ENCODE assay signal across 8 cellular contexts in the genomic region with DNA sequence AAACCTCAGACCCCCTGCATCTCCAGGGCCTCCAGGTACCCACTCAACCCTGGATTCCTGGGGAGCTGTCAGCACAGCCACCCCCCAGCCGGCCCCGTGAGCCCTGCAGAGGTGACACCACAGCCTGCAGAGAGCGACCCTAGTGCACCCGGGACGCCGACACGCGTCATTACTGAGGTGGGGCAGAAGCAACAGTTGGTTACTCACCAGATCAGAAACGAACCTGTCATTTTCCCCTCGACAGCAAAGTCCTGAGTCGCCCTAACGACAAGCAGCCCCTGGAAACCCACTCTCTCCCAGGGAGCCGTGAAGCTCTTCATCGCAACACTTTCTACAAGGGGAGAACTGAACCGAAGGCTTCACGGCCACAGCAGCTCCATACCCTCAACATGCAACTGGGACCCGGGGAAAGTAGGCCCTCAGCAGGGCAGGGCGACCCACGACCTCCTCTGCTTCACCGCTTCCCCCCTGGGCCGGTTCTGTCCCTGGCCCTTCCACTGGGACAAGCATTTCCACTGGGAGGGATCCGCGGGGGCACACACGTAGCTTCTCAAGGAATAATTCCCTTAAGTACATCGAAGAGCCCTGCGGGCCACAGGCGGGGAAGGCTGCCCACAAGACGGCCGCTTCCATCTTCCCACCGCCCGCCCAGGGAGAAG. TPM values are rescaled to one million over a fixed set of nuclear protein-coding genes. Genes with fewer than 3 reads are reported as not detected.
DNase-seq lines count a peak whose midpoint lies in the region; ATAC-seq and TF ChIP-seq lines count a peak whose summit lies in the region.

No MANE protein-coding gene starts in this region.

- no peaks in the 10 kb centered on the region for H3K9me2 ChIP-seq in HCT116 (ENCODE audit: insufficient read depth)

- no peaks in the 10 kb centered on the region for H4K20me1 ChIP-seq in HCT116 (ENCODE audit: insufficient read depth)

- H3K36me3 ChIP-seq in HCT116 (ENCODE audit: control insufficient read depth in 1 of 2, insufficient read depth in 2 of 2, low read length in 2 of 2) = peaks cover 18 to 19% of the 10 kb centered on the region in 2 experiments; a peak in 3 of 4 replicates
- peaks cover 19 to 23% of the 10 kb centered on the region in 2 donors for H3K36me3 ChIP-seq in muscle layer of duodenum (ENCODE audit: control insufficient read depth in 1 of 2, insufficient read depth in 2 of 2, low read length in 2 of 2)

- no peak for TF ChIP-seq CTCF in HCT116 (IDR thresholded peaks at IDR 0.05 in 2 of 3, conservative IDR thresholded peaks at IDR 0.05 in 1 of 3; ENCODE audit: borderline replicate concordance in 1 of 3, insufficient read depth in 1 of 3, low read depth in 2 of 3, low read length in 2 of 3)

- peak overlapping the region; percentile 72 for H3K27ac ChIP-seq in HCT116 (ENCODE audit: low read depth, low read length)
- peak overlapping the region; percentile 19 for H3K27ac ChIP-seq in cingulate gyrus (ENCODE audit: low read depth, low read length)
- peak overlapping the region; percentile 56 for H3K27ac ChIP-seq in muscle layer of duodenum (ENCODE audit: low read length)

- intact Hi-C loops in HCT116 (cut with micrococcal nuclease) = no loop called here

- RAD21 ChIA-PET in HCT116 (lab: Charles Lee; ENCODE audit: low non-redundant PET in 1 of 2, low total read pairs in 2 of 2, uncharacterized antibody in 2 of 2, unreplicated experiment in 2 of 2) = no interaction called here

- peak overlapping the region; percentile 76 to 88 for H3K4me3 ChIP-seq in HCT116 (replicated peaks in 1 of 2; ENCODE audit: low read depth in 1 of 2, low read length in 2 of 2)
- peak overlapping the region; percentile 72 to 82 for H3K4me3 ChIP-seq in muscle layer of duodenum (ENCODE audit: low read depth in 1 of 2, low read length in 2 of 2)

- TF ChIP-seq RAD21 in HCT116 (IDR thresholded peaks at IDR 0.05; ENCODE audit: low read depth) = no peak

- ATAC-seq in HCT116 (0 out of 2 replicates have a peak, but pooled peaks have one; percentile 34), HG03135 (IDR thresholded peaks at IDR 0.05; ENCODE audit: unreplicated experiment) (no peak), HG03354 (IDR thresholded peaks at IDR 0.05; ENCODE audit: poor library complexity, severe bottlenecking, unreplicated experiment) (no peak), GM19467 (IDR thresholded peaks at IDR 0.05; ENCODE audit: unreplicated experiment) (no peak)

- H3K79me2 ChIP-seq in HCT116 (ENCODE audit: insufficient read depth, low read length) = peaks cover 61% of the 10 kb centered on the region

- POLR2A ChIA-PET in HCT116 (lab: Charles Lee) = no interaction called here

- no peaks in the 10 kb centered on the region for H3K27me3 ChIP-seq in HCT116 (ENCODE audit: insufficient read depth, low read length)
- H3K27me3 ChIP-seq in muscle layer of duodenum (ENCODE audit: low read depth, low read length) = no peaks in the 10 kb centered on the region

- no peak overlapping the region for H2AFZ ChIP-seq in HCT116 (ENCODE audit: low read depth, low read length, poor library complexity, severe bottlenecking)

- CTCF ChIA-PET in HCT116 (lab: Charles Lee) = no interaction called here

- H3K4me1 ChIP-seq in HCT116 (ENCODE audit: control insufficient read depth in 1 of 2, insufficient read depth in 2 of 2, low read length in 2 of 2) (peaks cover 8 to 20% of the 10 kb centered on the region in 2 experiments), muscle layer of duodenum (ENCODE audit: control insufficient read depth in 1 of 2, insufficient read depth in 2 of 2, low read length in 2 of 2) (peaks cover 12 to 55% of the 10 kb centered on the region in 2 donors)

- BruUV-seq in HCT116 (replicated peaks; lab: Mats Ljungman, UMichigan) = no TSS peak

- no peak for DNase-seq in HCT116 (ENCODE audit: low read depth, low spot score)
- peak; percentile 28 for DNase-seq in activated CD4-positive, CD25-positive, alpha-beta regulatory T cell treated with anti-CD3 and anti-CD28 coated beads, Interleukin-2, amount 50 U/mL, for 16 hours (ENCODE audit: low read depth, low spot score)
- peak; percentile 66 for DNase-seq in stimulated activated naive CD4-positive, alpha-beta T cell treated with Interleukin-2 at 50 U/mL for 16 hours (lab: John Stamatoyannopoulos, UW)

- no peaks in the 10 kb centered on the region for H3K9me3 ChIP-seq in HCT116 (ENCODE audit: control insufficient read depth in 1 of 2, insufficient read depth in 1 of 2, low read depth in 1 of 2, low read length in 2 of 2)
- H3K9me3 ChIP-seq in muscle layer of duodenum (ENCODE audit: control insufficient read depth in 1 of 2, low read length in 2 of 2) = no peaks in the 10 kb centered on the region

- no peak for TF ChIP-seq POLR2A in HCT116 (IDR thresholded peaks at IDR 0.05; ENCODE audit: borderline replicate concordance, extremely low read depth, insufficient read depth, insufficient read length)

- H3K4me2 ChIP-seq in HCT116 (ENCODE audit: low read length) = peak overlapping the region; percentile 99

- peak overlapping the region; percentile 90 for H3K9ac ChIP-seq in HCT116 (ENCODE audit: low read length)

TF ChIP-seq in HCT116, 20 proteins besides CTCF, POLR2A, EP300 and RAD21:
- TF ChIP-seq FOSL1 (IDR thresholded peaks at IDR 0.05; ENCODE audit: low read depth) = no peak
- no peak for TF ChIP-seq TCF7L2 (IDR thresholded peaks at IDR 0.05; ENCODE audit: borderline replicate concordance, extremely low read depth, insufficient read depth, insufficient read length)
- TF ChIP-seq, protein P1, sequence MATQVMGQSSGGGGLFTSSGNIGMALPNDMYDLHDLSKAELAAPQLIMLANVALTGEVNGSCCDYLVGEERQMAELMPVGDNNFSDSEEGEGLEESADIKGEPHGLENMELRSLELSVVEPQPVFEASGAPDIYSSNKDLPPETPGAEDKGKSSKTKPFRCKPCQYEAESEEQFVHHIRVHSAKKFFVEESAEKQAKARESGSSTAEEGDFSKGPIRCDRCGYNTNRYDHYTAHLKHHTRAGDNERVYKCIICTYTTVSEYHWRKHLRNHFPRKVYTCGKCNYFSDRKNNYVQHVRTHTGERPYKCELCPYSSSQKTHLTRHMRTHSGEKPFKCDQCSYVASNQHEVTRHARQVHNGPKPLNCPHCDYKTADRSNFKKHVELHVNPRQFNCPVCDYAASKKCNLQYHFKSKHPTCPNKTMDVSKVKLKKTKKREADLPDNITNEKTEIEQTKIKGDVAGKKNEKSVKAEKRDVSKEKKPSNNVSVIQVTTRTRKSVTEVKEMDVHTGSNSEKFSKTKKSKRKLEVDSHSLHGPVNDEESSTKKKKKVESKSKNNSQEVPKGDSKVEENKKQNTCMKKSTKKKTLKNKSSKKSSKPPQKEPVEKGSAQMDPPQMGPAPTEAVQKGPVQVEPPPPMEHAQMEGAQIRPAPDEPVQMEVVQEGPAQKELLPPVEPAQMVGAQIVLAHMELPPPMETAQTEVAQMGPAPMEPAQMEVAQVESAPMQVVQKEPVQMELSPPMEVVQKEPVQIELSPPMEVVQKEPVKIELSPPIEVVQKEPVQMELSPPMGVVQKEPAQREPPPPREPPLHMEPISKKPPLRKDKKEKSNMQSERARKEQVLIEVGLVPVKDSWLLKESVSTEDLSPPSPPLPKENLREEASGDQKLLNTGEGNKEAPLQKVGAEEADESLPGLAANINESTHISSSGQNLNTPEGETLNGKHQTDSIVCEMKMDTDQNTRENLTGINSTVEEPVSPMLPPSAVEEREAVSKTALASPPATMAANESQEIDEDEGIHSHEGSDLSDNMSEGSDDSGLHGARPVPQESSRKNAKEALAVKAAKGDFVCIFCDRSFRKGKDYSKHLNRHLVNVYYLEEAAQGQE (IDR thresholded peaks at IDR 0.05; ENCODE audit: low read depth) = no peak
- TF ChIP-seq, protein P2, sequence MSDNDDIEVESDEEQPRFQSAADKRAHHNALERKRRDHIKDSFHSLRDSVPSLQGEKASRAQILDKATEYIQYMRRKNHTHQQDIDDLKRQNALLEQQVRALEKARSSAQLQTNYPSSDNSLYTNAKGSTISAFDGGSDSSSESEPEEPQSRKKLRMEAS (IDR thresholded peaks at IDR 0.05) = no peak
- no peak for TF ChIP-seq EGR1 (IDR thresholded peaks at IDR 0.05; ENCODE audit: low read depth)
- TF ChIP-seq CBX3 (IDR thresholded peaks at IDR 0.05; ENCODE audit: low read depth) = no peak
- TF ChIP-seq SIN3A (IDR thresholded peaks at IDR 0.05; ENCODE audit: low read depth) = no peak

RNA-seq across cellular contexts. Expression of a gene that starts 1.6 kb away (rescaled TPM):
- total RNA-seq in HCT116 (2021; ENCODE audit: unreplicated experiment) = 31.3 TPM
- polyA plus RNA-seq in HCT116 (2012) = 18.2 and 18.6 TPM in 2 replicates

RNA-seq across cellular contexts. Expression of a gene that starts 27.6 kb away (rescaled TPM):
- total RNA-seq in HCT116 (2021; ENCODE audit: unreplicated experiment) = 21.6 TPM
- 13.1 and 13.8 TPM in 2 replicates for polyA plus RNA-seq in HCT116 (2012)

Comparison
In these comparisons a context has a peak if more than half of its experiments do, and no peak if none do; other contexts are left out.
1. H3K27ac ChIP-seq: peak in every context shown above with its lines; median percentile 72 in HCT116; 56 in muscle layer of duodenum; 19 in cingulate gyrus.